Comparison of ENCODE assay signal across 19 cellular contexts in genomic region chr7:4140933-4141332, GRCh38.
"Had no signal": no experiment of that assay in that cellular context is flagged by ENCODE, and none has a peak within 500 bp of the region (broad histone marks: within the 10 kb centered on the region; RNA-seq: fewer than 3 reads in every experiment).

No MANE protein-coding gene starts in this region.

- H3K36me3 ChIP-seq: heart left ventricle, left lung, neutrophil, pancreas, right lobe of liver, transverse colon, vagina had no signal

- H3K4me1 ChIP-seq: left lung, pancreas, right lobe of liver had no signal

- ATAC-seq: effector memory CD8-positive, alpha-beta T cell; heart left ventricle; left cardiac atrium; left lung; naive thymus-derived CD8-positive, alpha-beta T cell; pancreas; right lobe of liver; stimulated activated naive B cell treated with anti-CD40 and anti-IgM and Interleukin-4, amounts not matched to agents 10 μg/mL and 1 μg/mL and 100 μg/mL, for 72 hours had no signal

- H3K9me3 Mint-ChIP-seq: effector memory CD8-positive, alpha-beta T cell; stimulated activated naive B cell treated with anti-CD40 and anti-IgM and Interleukin-4, amounts not matched to agents 10 μg/mL and 1 μg/mL and 100 μg/mL, for 72 hours; stimulated activated naive CD8-positive, alpha-beta T cell treated with anti-CD3 and anti-CD28 coated beads, Interleukin-15, Interleukin-2, amounts not matched to agents 100 ng/mL and 50 ng/mL, for 24 hours had no signal

- H3K4me3 ChIP-seq: heart left ventricle, hepatocyte, left lung, pancreas, right lobe of liver, transverse colon, vagina had no signal

- H3K27ac ChIP-seq: heart left ventricle, hepatocyte, left lung, neutrophil, pancreas, right lobe of liver, transverse colon, vagina had no signal

- FAIRE-seq: frontal cortex, pancreas had no signal

- H3K27me3 Mint-ChIP-seq: progenitor cell of endocrine pancreas had no signal

- H3K27ac Mint-ChIP-seq: effector memory CD8-positive, alpha-beta T cell; progenitor cell of endocrine pancreas; stimulated activated naive B cell treated with anti-CD40 and anti-IgM and Interleukin-4, amounts not matched to agents 10 μg/mL and 1 μg/mL and 100 μg/mL, for 72 hours; stimulated activated naive CD8-positive, alpha-beta T cell treated with anti-CD3 and anti-CD28 coated beads, Interleukin-15, Interleukin-2, amounts not matched to agents 100 ng/mL and 50 ng/mL, for 24 hours had no signal

- H3K27me3 ChIP-seq: hepatocyte, pancreas, right lobe of liver, transverse colon, vagina had no signal

- H3K9me3 ChIP-seq: heart left ventricle, left lung, neutrophil, pancreas, right lobe of liver, transverse colon, vagina had no signal

- H3K4me3 Mint-ChIP-seq: effector memory CD8-positive, alpha-beta T cell; naive thymus-derived CD8-positive, alpha-beta T cell; stimulated activated naive B cell treated with anti-CD40 and anti-IgM and Interleukin-4, amounts not matched to agents 10 μg/mL and 1 μg/mL and 100 μg/mL, for 72 hours; stimulated activated naive CD8-positive, alpha-beta T cell treated with anti-CD3 and anti-CD28 coated beads, Interleukin-15, Interleukin-2, amounts not matched to agents 100 ng/mL and 50 ng/mL, for 24 hours had no signal

- DNase-seq: cortex of kidney; effector memory CD8-positive, alpha-beta T cell; left cardiac atrium; left lung; mammary epithelial cell; naive thymus-derived CD8-positive, alpha-beta T cell; stimulated activated CD4-positive, alpha-beta T cell treated with anti-CD3 and anti-CD28 coated beads, Interleukin-15, amount 100 ng/mL, for 24 hours; stimulated activated CD4-positive, alpha-beta T cell treated with anti-CD3 and anti-CD28 coated beads, Interleukin-2, amount 100 ng/mL, for 48 hours; stimulated activated naive B cell treated with anti-CD40 and anti-IgM and Interleukin-4, amounts not matched to agents 10 μg/mL and 1 μg/mL and 100 μg/mL, for 72 hours; transverse colon had no signal
